In genomic region chr11:47946682-47947575, GRCh38 we compare ENCODE assay signal across 8 cellular contexts. TPM values are rescaled to one million over a fixed set of nuclear protein-coding genes. Genes with fewer than 3 reads are reported as not detected.
DNase-seq lines count a peak whose midpoint lies in the region; ATAC-seq and TF ChIP-seq lines count a peak whose summit lies in the region.

No MANE protein-coding gene starts in this region.

- POLR2A ChIA-PET in A673 (lab: Charles Lee; ENCODE audit: low non-redundant PET): interaction anchor here (0.6 kb wide), 1 partner anchor 54 kb away, joined by 5 read pairs; no protein-coding TSS in a partner anchor
- POLR2A ChIA-PET in HEK293T (lab: Yijun Ruan, JAX): no interaction called here

- BruUV-seq in A673 (replicated peaks; lab: Mats Ljungman, UMichigan): no TSS peak

- intact Hi-C loops in A673 (cut with micrococcal nuclease; ENCODE audit: unreplicated experiment): no loop called here

- H3K4me1 ChIP-seq in A673 (ENCODE audit: insufficient read depth, low read length, poor library complexity, severe bottlenecking): peaks cover 7% of the 10 kb centered on the region

- in situ Hi-C loops in GM13977 (cut with MboI; ENCODE audit: low pct_unique_long_range_greater_than_20kb, low sequenced_read_pairs, unreplicated experiment): no loop called here

- CTCF ChIA-PET in A673 (lab: Charles Lee): interaction anchor here (0.8 kb wide), 1 partner anchor 162 kb away, joined by 3 read pairs; no protein-coding TSS in a partner anchor
- CTCF ChIA-PET in HEK293T (lab: Yijun Ruan, JAX): interaction anchor here (0.6 kb wide), 1 partner anchor 36 kb away, joined by 3 read pairs; no protein-coding TSS in a partner anchor

- no peak overlapping the region for H3K27ac ChIP-seq in A673 (ENCODE audit: low read depth, low read length, poor library complexity, severe bottlenecking)

- ATAC-seq in esophagus mucosa (peak; percentile 98), omental fat pad (ENCODE audit: low FRiP score) (peak; percentile 96), GM21381 (IDR thresholded peaks at IDR 0.05; ENCODE audit: unreplicated experiment) (no peak)

- peak; percentile 82 for DNase-seq in A673 (ENCODE audit: low spot score)
- peak; percentile 45 for DNase-seq in HEK293T (ENCODE audit: extremely low spot score)
- peak; percentile 85 for DNase-seq in UCSD-AML1 (lab: John Stamatoyannopoulos, UW; ENCODE audit: unreplicated experiment)
- DNase-seq in omental fat pad (ENCODE audit: low spot score): peak; percentile 70
- DNase-seq in GM13977 (ENCODE audit: low spot score): no peak
- no peak for DNase-seq in NCI-H128 (lab: John Stamatoyannopoulos, UW; ENCODE audit: unreplicated experiment)

- no peaks in the 10 kb centered on the region for H3K36me3 ChIP-seq in A673 (ENCODE audit: insufficient read depth, low read length, poor library complexity, severe bottlenecking)

- H3K27me3 ChIP-seq in A673 (replicated peaks; ENCODE audit: insufficient read depth, low read depth, low read length, poor library complexity): no peaks in the 10 kb centered on the region

- no peaks in the 10 kb centered on the region for H3K9me3 ChIP-seq in A673 (ENCODE audit: low read depth, low read length, poor library complexity, severe bottlenecking)

- H3K4me3 ChIP-seq in A673 (ENCODE audit: low read depth, low read length, poor library complexity, severe bottlenecking): no peak overlapping the region

- TF ChIP-seq CTCF in A673 (conservative IDR thresholded peaks at IDR 0.05; ENCODE audit: low read depth, low read length): no peak
- no peak for TF ChIP-seq CTCF in omental fat pad (IDR thresholded peaks at IDR 0.05)
- no peak for TF ChIP-seq CTCF in GM13977 (IDR thresholded peaks at IDR 0.05; ENCODE audit: extremely low read depth, insufficient read depth, missing control alignments)

TF ChIP-seq in HEK293T, 16 proteins besides CTCF, POLR2A, EP300 and RAD21:
- TF ChIP-seq ARNT (IDR thresholded peaks at IDR 0.05) (no peak), CTBP1 (IDR thresholded peaks at IDR 0.05; ENCODE audit: borderline replicate concordance) (no peak), ZNF384 (IDR thresholded peaks at IDR 0.05) (no peak), NFRKB (IDR thresholded peaks at IDR 0.05) (no peak), SUZ12 (IDR thresholded peaks at IDR 0.05) (no peak), L3MBTL2 (conservative IDR thresholded peaks at IDR 0.05) (no peak), SP1 (IDR thresholded peaks at IDR 0.05) (no peak), FOXA1 (IDR thresholded peaks at IDR 0.05) (no peak), FOXM1 (IDR thresholded peaks at IDR 0.05; ENCODE audit: borderline replicate concordance) (no peak)
TF ChIP-seq in HEK293T: peak in this region for 0.

RNA-seq across cellular contexts. Expression of gene PTPRJ, which starts 33.4 kb away (rescaled TPM):
- total RNA-seq in A673 (2021) (11.8 and 12.1 TPM in 2 replicates), esophagus mucosa (2.0 TPM), omental fat pad (10 to 100 TPM in 3 of 4 donors, 1 to 10 TPM in 1; 9.8 to 17.8 (median 14.2) TPM)

Comparison
In these comparisons a context has a peak if more than half of its experiments do, and no peak if none do; other contexts are left out.
1. DNase-seq: peak in A673 (single experiment), HEK293T (single experiment), UCSD-AML1 (single experiment) and omental fat pad (single experiment); none in GM13977 (single experiment) and NCI-H128 (single experiment).